Comparison of ENCODE assay signal across 8 cellular contexts in genomic region chr2:8680931-8681760, GRCh38. TPM values are rescaled to one million over a fixed set of nuclear protein-coding genes. Genes with fewer than 3 reads are reported as not detected.
DNase-seq lines count a peak whose midpoint lies in the region; ATAC-seq and TF ChIP-seq lines count a peak whose summit lies in the region.

No MANE protein-coding gene starts in this region.

- H3K4me3 ChIP-seq in AG04449 (ENCODE audit: low read depth, low read length): peak overlapping the region; percentile 61
- peak overlapping the region; percentile 44 for H3K4me3 ChIP-seq in H7 (ENCODE audit: insufficient read depth, low read depth, low read length)
- peak overlapping the region; percentile 41 for H3K4me3 ChIP-seq in lung

- H3K36me3 Mint-ChIP-seq in activated CD4-positive, alpha-beta T cell treated with anti-CD3 and anti-CD28 coated beads, Interleukin-2, amount 10 ng/mL, durations not matched to agents 24 days and 14 days (ENCODE audit: low read depth): peaks cover 28% of the 10 kb centered on the region
- H3K36me3 Mint-ChIP-seq in dendritic cell treated with granulocyte-macrophage colony-stimulating factor and Interleukin-4, amounts not matched to agents 40 ng/mL and 50 ng/mL, for 4 days (ENCODE audit: low read depth): peaks cover 13% of the 10 kb centered on the region

- H3K9me3 Mint-ChIP-seq in activated CD4-positive, alpha-beta T cell treated with anti-CD3 and anti-CD28 coated beads, Interleukin-2, amount 10 ng/mL, durations not matched to agents 24 days and 14 days: no peaks in the 10 kb centered on the region
- H3K9me3 Mint-ChIP-seq in dendritic cell treated with granulocyte-macrophage colony-stimulating factor and Interleukin-4, amounts not matched to agents 40 ng/mL and 50 ng/mL, for 4 days: no peaks in the 10 kb centered on the region

- 1% methylated on average over 28 of the region's 29 CpGs for WGBS in lung, 2 donors

- H3K4me1 Mint-ChIP-seq in activated CD4-positive, alpha-beta T cell treated with anti-CD3 and anti-CD28 coated beads, Interleukin-2, amount 10 ng/mL, durations not matched to agents 24 days and 14 days: peaks cover 36% of the 10 kb centered on the region
- H3K4me1 Mint-ChIP-seq in dendritic cell treated with granulocyte-macrophage colony-stimulating factor and Interleukin-4, amounts not matched to agents 40 ng/mL and 50 ng/mL, for 4 days (ENCODE audit: low read depth): peaks cover 74% of the 10 kb centered on the region

- ATAC-seq in lung (ENCODE audit: insufficient read depth, low FRiP score): no peak

- no peaks in the 10 kb centered on the region for H3K9me3 ChIP-seq in lung (ENCODE audit: control insufficient read depth in 2 of 2, insufficient read depth in 1 of 2, low read length in 1 of 2)

- peak overlapping the region; percentile 63 to 94 for H3K27ac ChIP-seq in lung (ENCODE audit: low read depth in 1 of 2, low read length in 1 of 2)

- H3K27ac Mint-ChIP-seq in activated CD4-positive, alpha-beta T cell treated with anti-CD3 and anti-CD28 coated beads, Interleukin-2, amount 10 ng/mL, durations not matched to agents 24 days and 14 days: peak overlapping the region; percentile 95
- peak overlapping the region; percentile 94 for H3K27ac Mint-ChIP-seq in dendritic cell treated with granulocyte-macrophage colony-stimulating factor and Interleukin-4, amounts not matched to agents 40 ng/mL and 50 ng/mL, for 4 days

- H3K36me3 ChIP-seq in H7 (replicated peaks; ENCODE audit: control insufficient read depth, insufficient read depth, low read length): no peaks in the 10 kb centered on the region
- no peaks in the 10 kb centered on the region for H3K36me3 ChIP-seq in lung (ENCODE audit: control insufficient read depth in 2 of 2, insufficient read depth in 2 of 2, low read length in 2 of 2)

- intact Hi-C loops in activated CD4-positive, alpha-beta T cell treated with anti-CD3 and anti-CD28 coated beads, Interleukin-2, amount 10 ng/mL, durations not matched to agents 24 days and 14 days (cut with micrococcal nuclease): loop anchor here (1.0 to 10.0 kb wide), 17 partner anchors 73 to 1251 kb away; no protein-coding TSS in a partner anchor
- intact Hi-C loops in dendritic cell treated with granulocyte-macrophage colony-stimulating factor and Interleukin-4, amounts not matched to agents 40 ng/mL and 50 ng/mL, for 4 days (cut with micrococcal nuclease): loop anchor here (5.0 to 10.0 kb wide), 2 partner anchors 134 to 376 kb away; no protein-coding TSS in a partner anchor

- H3K4me3 Mint-ChIP-seq in activated CD4-positive, alpha-beta T cell treated with anti-CD3 and anti-CD28 coated beads, Interleukin-2, amount 10 ng/mL, durations not matched to agents 24 days and 14 days: peak overlapping the region; percentile 98
- peak overlapping the region; percentile 95 for H3K4me3 Mint-ChIP-seq in dendritic cell treated with granulocyte-macrophage colony-stimulating factor and Interleukin-4, amounts not matched to agents 40 ng/mL and 50 ng/mL, for 4 days

- CTCF ChIA-PET in AG04449 (lab: Yijun Ruan, JAX): interaction anchor here (0.7 to 2.2 kb wide), 4 partner anchors 39 to 1478 kb away, joined by 3 to 7 read pairs (median 4); no protein-coding TSS in a partner anchor

- peaks cover 20% of the 10 kb centered on the region for H3K27me3 Mint-ChIP-seq in activated CD4-positive, alpha-beta T cell treated with anti-CD3 and anti-CD28 coated beads, Interleukin-2, amount 10 ng/mL, durations not matched to agents 24 days and 14 days
- H3K27me3 Mint-ChIP-seq in dendritic cell treated with granulocyte-macrophage colony-stimulating factor and Interleukin-4, amounts not matched to agents 40 ng/mL and 50 ng/mL, for 4 days: peaks cover 24% of the 10 kb centered on the region

- DNase-seq in AG04449 (ENCODE audit: low read depth, low spot score) (no peak), H7 (peak; percentile 86), NCI-H510A treated with DMSO at 0.1 percent for 48 hours (lab: John Stamatoyannopoulos, UW) (peak; percentile 66), lung (ENCODE audit: low spot score) (peak; percentile 77), OCI-M2 (lab: John Stamatoyannopoulos, UW; ENCODE audit: unreplicated experiment) (no peak)
- DNase-seq in activated CD4-positive, alpha-beta T cell treated with anti-CD3 and anti-CD28 coated beads, Interleukin-2, amount 10 ng/mL, durations not matched to agents 24 days and 14 days: peak; percentile 91
- peak; percentile 60 to 67 (median 62) for DNase-seq in stimulated activated CD4-positive, alpha-beta T cell treated with anti-CD3 and anti-CD28 coated beads, TNF-alpha, amount 100 ng/mL, for 4 hours (ENCODE audit: low read depth in 3 of 3)

- H3K27me3 ChIP-seq in H7 (ENCODE audit: control insufficient read depth, insufficient read depth, low read length) (peaks cover 57% of the 10 kb centered on the region), lung (ENCODE audit: control insufficient read depth, insufficient read depth) (no peaks in the 10 kb centered on the region)

- POLR2A ChIA-PET in AG04449 (lab: Yijun Ruan, JAX): interaction anchor here (0.6 to 4.0 kb wide), 71 partner anchors 11 to 1585 kb away, joined by 3 to 45 read pairs (median 4); no protein-coding TSS in a partner anchor

- no peak for TF ChIP-seq CTCF in AG04449 (IDR thresholded peaks at IDR 0.05; ENCODE audit: insufficient read depth, low read length, missing control alignments)
- TF ChIP-seq CTCF in lung (IDR thresholded peaks at IDR 0.05; ENCODE audit: control extremely low read depth, extremely low read depth): no peak

- peaks cover 0 to 17% of the 10 kb centered on the region in 2 donors for H3K4me1 ChIP-seq in lung (ENCODE audit: control insufficient read depth in 2 of 2, insufficient read depth in 2 of 2, low read length in 2 of 2)

RNA-seq across cellular contexts. Expression of gene ID2, which starts 0.7 kb away (rescaled TPM):
- 38.7 and 58.2 TPM in 2 replicates for total RNA-seq in H7 (2014; rRNA removed; shearing (Covaris generic))
- 284 and 299 TPM in 2 replicates for total RNA-seq in activated CD4-positive, alpha-beta T cell treated with anti-CD3 and anti-CD28 coated beads, Interleukin-2, amount 10 ng/mL, durations not matched to agents 24 days and 14 days
- 100 to 1,000 TPM in 1 of 2 donors, 10 to 100 TPM in 1; 67.9 to 181 TPM for total RNA-seq in lung
- 100 to 1,000 TPM in 1 of 2 donors, 10 to 100 TPM in 1; 84.2 to 227 TPM for polyA plus RNA-seq in lung

Comparison
In these comparisons a context has a peak if more than half of its experiments do, and no peak if none do; other contexts are left out.
1. DNase-seq: peak in H7 (single experiment), NCI-H510A treated with DMSO at 0.1 percent for 48 hours (single experiment), activated CD4-positive, alpha-beta T cell treated with anti-CD3 and anti-CD28 coated beads, Interleukin-2, amount 10 ng/mL, durations not matched to agents 24 days and 14 days (single experiment), lung (single experiment) and stimulated activated CD4-positive, alpha-beta T cell treated with anti-CD3 and anti-CD28 coated beads, TNF-alpha, amount 100 ng/mL, for 4 hours (3 of 3); none in AG04449 (single experiment) and OCI-M2 (single experiment).
2. Peak in every context shown above with its lines, with median percentiles within 50 percentile points of each other: H3K4me3 ChIP-seq.